18 cellular contexts compared by ENCODE assay signal in the genomic region with DNA sequence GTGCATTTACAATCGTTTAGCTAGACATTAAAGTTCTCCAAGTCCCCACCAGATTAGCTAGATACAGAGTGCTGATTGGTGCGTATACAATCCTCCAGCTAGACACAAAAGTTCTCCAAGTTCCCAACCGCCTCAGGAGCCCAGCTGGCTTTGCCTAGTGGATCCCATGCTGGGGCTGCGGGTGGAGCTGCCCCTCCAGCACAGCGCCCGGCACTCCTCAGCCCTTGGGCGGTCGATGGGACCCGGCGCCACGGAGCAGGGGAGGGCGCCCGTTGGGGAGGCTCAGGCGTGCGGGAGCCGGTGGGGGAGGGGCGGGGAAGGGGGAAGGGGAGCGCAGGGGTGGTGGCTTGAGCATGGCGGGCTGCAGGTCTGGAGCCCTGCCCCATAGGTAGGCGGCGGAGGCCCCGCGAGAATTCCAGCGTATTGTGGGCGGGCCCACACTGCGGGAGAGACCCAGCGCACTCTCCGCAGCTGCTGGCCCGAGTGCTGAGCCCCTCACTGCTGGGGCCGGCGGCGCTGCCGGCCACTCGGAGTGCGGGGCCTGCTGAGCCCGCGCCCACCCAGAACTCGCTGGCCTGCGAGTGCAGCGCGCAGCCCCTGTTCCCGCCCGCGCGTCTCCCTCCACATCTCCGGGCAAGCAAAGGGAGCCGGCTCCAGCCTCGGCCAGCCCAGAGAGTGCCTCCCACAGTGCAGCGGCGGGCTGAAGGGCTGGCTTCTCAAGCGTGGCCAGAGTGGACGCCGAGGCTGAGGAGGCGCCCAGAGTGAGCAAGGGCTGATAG.
DNase-seq lines count a peak whose midpoint lies in the region; ATAC-seq and TF ChIP-seq lines count a peak whose summit lies in the region.
"Had no signal": no experiment of that assay in that cellular context is flagged by ENCODE, and none has a peak within 500 bp of the region (broad histone marks: within the 10 kb centered on the region; RNA-seq: fewer than 3 reads in every experiment).

No MANE protein-coding gene starts in this region.

- no peaks in the 10 kb centered on the region for H3K9me3 ChIP-seq in right cardiac atrium (ENCODE audit: control insufficient read depth, low read length)
- no peaks in the 10 kb centered on the region for H3K9me3 ChIP-seq in lower lobe of right lung
- no peaks in the 10 kb centered on the region for H3K9me3 ChIP-seq in upper lobe of right lung
- H3K9me3 ChIP-seq: A549 had no signal

- H3K4me1 ChIP-seq in right cardiac atrium (ENCODE audit: control insufficient read depth, insufficient read depth, low read length) (no peaks in the 10 kb centered on the region), lower lobe of right lung (no peaks in the 10 kb centered on the region), upper lobe of right lung (no peaks in the 10 kb centered on the region)
- H3K4me1 ChIP-seq: A549, Peyer's patch had no signal

- ATAC-seq in right cardiac atrium (peak in 1 of 2 donors; percentile 48), lower lobe of right lung (peak; percentile 21 to 46), upper lobe of right lung (peak; percentile 41), HG03097 (IDR thresholded peaks at IDR 0.05; ENCODE audit: low FRiP score, unreplicated experiment) (no peak), left colon (no peak)
- ATAC-seq: A549 had no signal

- WGBS in right cardiac atrium = 95% methylated on average over 54 of the region's 54 CpGs

- intact Hi-C loops in right cardiac atrium (cut with DNase I) (no loop called here), cardiac septum (cut with DNase I) (no loop called here), lower lobe of right lung (cut with DNase I) (no loop called here), upper lobe of right lung (cut with DNase I) (no loop called here), left colon (cut with DNase I, micrococcal nuclease) (no loop called here)

- TF ChIP-seq CTCF in lower lobe of right lung (IDR thresholded peaks at IDR 0.05) (no peak), upper lobe of right lung (IDR thresholded peaks at IDR 0.05) (no peak)

- peak in 2 of 3 donors; percentile 18 to 44 for DNase-seq in right cardiac atrium
- no peak for DNase-seq in cardiac septum (ENCODE audit: low spot score)
- DNase-seq in NCI-H510A (lab: John Stamatoyannopoulos, UW) = peak; percentile 12
- no peak for DNase-seq in lower lobe of right lung
- peak; percentile 58 for DNase-seq in upper lobe of right lung
- no peak for DNase-seq in activated CD4-positive, CD25-positive, alpha-beta regulatory T cell (lab: John Stamatoyannopoulos, UW)
- no peak for DNase-seq in left colon
- DNase-seq: DMS79 treated with DMSO at 0.1 percent for 48 hours, GDM1, NCI-H1092, NCI-H1694, NCI-H2107, NCI-H446 treated with DMSO at 0.1 percent for 48 hours, NCI-H82, Peyer's patch, SHP77 had no signal

- H3K4me3 ChIP-seq in right cardiac atrium (ENCODE audit: low read length) (no peak overlapping the region), lower lobe of right lung (no peak overlapping the region), upper lobe of right lung (no peak overlapping the region)
- H3K4me3 ChIP-seq: A549, Peyer's patch had no signal

- no peaks in the 10 kb centered on the region for H3K27me3 ChIP-seq in right cardiac atrium (ENCODE audit: control insufficient read depth, insufficient read depth)
- no peaks in the 10 kb centered on the region for H3K27me3 ChIP-seq in lower lobe of right lung (ENCODE audit: low read depth)
- no peaks in the 10 kb centered on the region for H3K27me3 ChIP-seq in upper lobe of right lung
- H3K27me3 ChIP-seq: Peyer's patch had no signal

- H3K27ac ChIP-seq in right cardiac atrium (ENCODE audit: low read length) = no peak overlapping the region
- no peak overlapping the region for H3K27ac ChIP-seq in lower lobe of right lung
- no peak overlapping the region for H3K27ac ChIP-seq in upper lobe of right lung
- H3K27ac ChIP-seq: A549, Peyer's patch had no signal

- no peaks in the 10 kb centered on the region for H3K36me3 ChIP-seq in lower lobe of right lung
- no peaks in the 10 kb centered on the region for H3K36me3 ChIP-seq in upper lobe of right lung
- H3K36me3 ChIP-seq: Peyer's patch had no signal

Comparison
In these comparisons a context has a peak if more than half of its experiments do, and no peak if none do; other contexts are left out.
1. DNase-seq: peak in right cardiac atrium (2 of 3), NCI-H510A (single experiment) and upper lobe of right lung (single experiment); none in cardiac septum (single experiment), lower lobe of right lung (single experiment), activated CD4-positive, CD25-positive, alpha-beta regulatory T cell (0 of 4) and left colon (0 of 2).
2. ATAC-seq: peak in lower lobe of right lung (2 of 2) and upper lobe of right lung (single experiment); none in HG03097 (single experiment) and left colon (single experiment).